In the genomic region with DNA sequence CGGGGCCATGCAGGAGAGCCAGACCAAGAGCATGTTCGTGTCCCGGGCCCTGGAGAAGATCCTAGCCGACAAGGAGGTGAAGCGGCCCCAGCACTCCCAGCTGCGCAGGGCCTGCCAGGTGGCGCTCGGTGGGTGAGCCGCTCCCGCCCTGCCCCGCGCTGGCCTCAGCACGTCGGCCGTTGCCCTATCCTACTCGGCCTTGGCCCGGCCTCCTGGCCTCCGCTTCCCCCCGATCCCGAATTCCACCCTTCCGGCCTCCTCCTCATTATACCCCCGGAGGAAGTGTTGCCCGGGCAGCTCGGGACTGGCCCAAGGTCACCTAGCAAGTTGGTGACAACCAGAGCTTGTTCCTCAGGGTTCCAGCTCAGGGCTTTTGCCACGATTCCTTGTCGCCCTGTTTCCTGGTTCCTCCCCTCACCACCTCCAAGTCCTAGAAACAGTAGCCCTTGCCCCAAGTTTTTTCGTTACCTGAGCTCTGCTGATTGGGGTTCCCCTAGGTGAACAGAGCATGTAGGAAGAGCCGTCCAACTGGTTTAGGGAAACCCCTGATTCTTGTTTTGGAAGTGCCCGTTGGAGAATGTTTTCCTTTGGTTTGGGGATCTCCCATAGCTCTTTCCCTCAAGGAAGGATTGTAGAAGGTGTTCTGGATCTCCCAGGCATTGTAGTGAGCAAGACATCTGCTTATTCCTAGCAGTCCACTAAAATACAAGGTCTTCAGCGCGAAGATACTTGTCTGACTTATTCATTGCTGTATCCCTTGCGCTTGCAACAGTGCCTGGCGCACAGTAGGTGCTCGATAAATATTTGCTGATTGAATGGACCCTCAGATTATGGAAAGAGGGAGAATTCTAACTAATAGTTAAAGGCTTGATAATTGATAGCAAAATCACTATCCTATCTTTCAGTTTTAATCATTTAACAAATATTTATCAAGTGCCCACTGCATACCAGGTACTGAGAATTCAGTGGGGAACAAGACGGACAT, we compare ENCODE assay signal across 8 cellular contexts. TPM values are rescaled to one million over a fixed set of nuclear protein-coding genes. Genes with fewer than 3 reads are reported as not detected.
DNase-seq lines count a peak whose midpoint lies in the region; ATAC-seq, FAIRE-seq and TF ChIP-seq lines count a peak whose summit lies in the region.

No MANE protein-coding gene starts in this region.

- H3K27me3 ChIP-seq in AG04450 (ENCODE audit: control insufficient read depth, insufficient read depth, low read length): peaks cover 5% of the 10 kb centered on the region
- no peaks in the 10 kb centered on the region for H3K27me3 ChIP-seq in OCI-LY1 (ENCODE audit: insufficient read depth, low read length)
- H3K27me3 ChIP-seq in HepG2 (ENCODE audit: control insufficient read depth in 1 of 2, insufficient read depth in 2 of 2, low read length in 2 of 2): peaks cover 0 to 5% of the 10 kb centered on the region in 2 experiments; a peak in 1 of 5 replicates

- no peaks in the 10 kb centered on the region for H3K36me3 ChIP-seq in OCI-LY1 (ENCODE audit: insufficient read depth, low read length)
- peaks cover 0 to 7% of the 10 kb centered on the region in 2 experiments; a peak in 2 of 5 replicates for H3K36me3 ChIP-seq in HepG2 (replicated peaks in 1 of 2; ENCODE audit: control insufficient read depth in 1 of 2, insufficient read depth in 2 of 2, low read length in 2 of 2)

- peaks cover 40% of the 10 kb centered on the region for H3K4me1 ChIP-seq in OCI-LY1 (ENCODE audit: insufficient read depth, low read length, severe bottlenecking)
- H3K4me1 ChIP-seq in HepG2 (ENCODE audit: insufficient read depth, low read length): peaks cover 61% of the 10 kb centered on the region

- 0 out of 2 replicates have a peak, but pooled peaks have one; percentile 6 for TF ChIP-seq RAD21 in HepG2 (CRISPR knock-in tag; IDR thresholded peaks at IDR 0.05)

- peak overlapping the region; percentile 97 for H3K4me2 ChIP-seq in OCI-LY1 (ENCODE audit: low read length)
- peak overlapping the region; percentile 91 for H3K4me2 ChIP-seq in HepG2 (ENCODE audit: low read depth, low read length)

- in situ Hi-C loops in HepG2 (cut with HindIII; ENCODE audit: extremely low pct_ligation_motif_present, low pct_unique_long_range_greater_than_20kb): no loop called here

- POLR2A ChIA-PET in AG04450 (lab: Yijun Ruan, JAX) (interaction anchor here (0.7 to 1.2 kb wide), 3 partner anchors 12 to 254 kb away, joined by 3 to 7 read pairs (median 4); no protein-coding TSS in a partner anchor), HepG2 (lab: Yijun Ruan, JAX) (interaction anchor here (0.8 to 3.9 kb wide), 12 partner anchors 11 to 1563 kb away, joined by 3 to 30 read pairs (median 4); a partner anchor contains a TSS)

- ATAC-seq in GM18867 (IDR thresholded peaks at IDR 0.05; ENCODE audit: unreplicated experiment) (peak; percentile 44), HG03108 (IDR thresholded peaks at IDR 0.05; ENCODE audit: unreplicated experiment) (peak; percentile 39), HepG2 (peak; percentile 62)

- TF ChIP-seq EP300 in HepG2 (IDR thresholded peaks at IDR 0.05; ENCODE audit: low read depth in 2 of 2, low read length in 2 of 2): no peak; a peak in 1 of 4 replicates
- TF ChIP-seq EP300 in HepG2 (CRISPR knock-in tag; IDR thresholded peaks at IDR 0.05; ENCODE audit: borderline replicate concordance): no peak

- TF ChIP-seq POLR2A in HepG2 (IDR thresholded peaks at IDR 0.05; ENCODE audit: insufficient read depth in 1 of 2, low read depth in 2 of 2, low read length in 2 of 2): peak in 1 of 2 experiments; percentile 51; a peak in 1 of 4 replicates

- H3K4me3 ChIP-seq in AG04450 (ENCODE audit: low read depth, low read length): peak overlapping the region; percentile 95
- peak overlapping the region; percentile 99 for H3K4me3 ChIP-seq in OCI-LY1 (ENCODE audit: low read depth, low read length, poor library complexity, severe bottlenecking)
- peak overlapping the region; percentile 86 to 95 (median 91) for H3K4me3 ChIP-seq in HepG2 (replicated peaks in 1 of 3; ENCODE audit: insufficient read depth in 1 of 3, low read depth in 2 of 3, low read length in 3 of 3)

- H3K27ac ChIP-seq in AG04450 (ENCODE audit: low read depth, low read length) (peak overlapping the region; percentile 75), OCI-LY1 (ENCODE audit: low read depth, low read length, poor library complexity, severe bottlenecking) (peak overlapping the region; percentile 57), cingulate gyrus (ENCODE audit: low read depth, low read length) (peak overlapping the region; percentile 75), HepG2 (ENCODE audit: extremely low read length, insufficient read depth, low read length) (peak overlapping the region; percentile 91), temporal lobe (ENCODE audit: low read depth, low read length) (peak overlapping the region; percentile 93)

- intact Hi-C loops in HepG2 (cut with micrococcal nuclease; ENCODE audit: unreplicated experiment): loop anchor here (5.0 to 10.0 kb wide), 2 partner anchors 125 to 547 kb away; a partner anchor contains a TSS

- peaks cover 7% of the 10 kb centered on the region; the same call in 1 of the 2 replicates for H3F3A ChIP-seq in OCI-LY1 (ENCODE audit: insufficient read depth, low read length)

- H3K79me2 ChIP-seq in OCI-LY1 (ENCODE audit: insufficient read depth, low read length): peaks cover 47% of the 10 kb centered on the region
- H3K79me2 ChIP-seq in HepG2 (ENCODE audit: insufficient read depth, low read length): peaks cover 56% of the 10 kb centered on the region

- under 1% methylated on average over 32 of the region's 35 CpGs for WGBS in HepG2 (ENCODE audit: low lambda C conversion rate)

- H4K20me1 ChIP-seq in OCI-LY1 (ENCODE audit: insufficient read depth, low read length): no peaks in the 10 kb centered on the region
- peaks cover 28% of the 10 kb centered on the region for H4K20me1 ChIP-seq in HepG2 (ENCODE audit: insufficient read depth, low read length)

- TF ChIP-seq CTCF in AG04450 (IDR thresholded peaks at IDR 0.05; ENCODE audit: low read depth, low read length): no peak
- peak; percentile 5; the same call in 1 of the 2 replicates for TF ChIP-seq CTCF in OCI-LY1 (IDR thresholded peaks at IDR 0.05; ENCODE audit: low read length)
- peak; percentile 37 for TF ChIP-seq CTCF in HepG2 (CRISPR knock-in tag; IDR thresholded peaks at IDR 0.05)

- FAIRE-seq in HepG2 (lab: Jason Lieb, UNC): no peak

- CTCF ChIA-PET in AG04450 (lab: Charles Lee): interaction anchor here (1.8 to 2.5 kb wide), 2 partner anchors 17 to 265 kb away, joined by 7 to 12 read pairs; no protein-coding TSS in a partner anchor
- CTCF ChIA-PET in HepG2 (lab: Yijun Ruan, JAX; ENCODE audit: low intra/inter-chr PET ratio, low total read pairs): no interaction called here

- H3K9ac ChIP-seq in OCI-LY1 (ENCODE audit: low read length) (peak overlapping the region; percentile 95), HepG2 (ENCODE audit: insufficient read depth, low read depth, low read length) (peak overlapping the region; percentile 98)

- no peak overlapping the region for H2AFZ ChIP-seq in OCI-LY1 (ENCODE audit: low read length)
- H2AFZ ChIP-seq in HepG2 (ENCODE audit: low read length): no peak overlapping the region

- no peak for DNase-seq in AG04450 (ENCODE audit: low read depth, low spot score)
- peak; percentile 67 for DNase-seq in HepG2 (ENCODE audit: low spot score)
- no peak for DNase-seq in amniotic stem cell (lab: John Stamatoyannopoulos, UW)

- BruUV-seq in HepG2 (replicated peaks; lab: Mats Ljungman, UMichigan): TSS peak; percentile 54

- no peaks in the 10 kb centered on the region for H3K9me2 ChIP-seq in OCI-LY1 (ENCODE audit: low read depth, low read length)

- H3K9me3 ChIP-seq in AG04450 (ENCODE audit: control insufficient read depth, insufficient read depth, low read length) (no peaks in the 10 kb centered on the region; the same call in 1 of the 2 replicates), OCI-LY1 (ENCODE audit: low read length) (no peaks in the 10 kb centered on the region), HepG2 (ENCODE audit: low read length) (no peaks in the 10 kb centered on the region)

TF ChIP-seq in HepG2, 621 proteins besides CTCF, POLR2A, EP300 and RAD21 (continues in another document):
- no peak; the same call in 1 of the 2 replicates for TF ChIP-seq KAT7 (CRISPR knock-in tag; IDR thresholded peaks at IDR 0.05; ENCODE audit: borderline replicate concordance)
- peak; percentile 57; the same call in 1 of the 2 replicates for TF ChIP-seq HIVEP1 (CRISPR knock-in tag; IDR thresholded peaks at IDR 0.05)
- TF ChIP-seq, protein P1, sequence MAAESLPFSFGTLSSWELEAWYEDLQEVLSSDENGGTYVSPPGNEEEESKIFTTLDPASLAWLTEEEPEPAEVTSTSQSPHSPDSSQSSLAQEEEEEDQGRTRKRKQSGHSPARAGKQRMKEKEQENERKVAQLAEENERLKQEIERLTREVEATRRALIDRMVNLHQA (CRISPR knock-in tag; IDR thresholded peaks at IDR 0.05): no peak

RNA-seq across cellular contexts. Expression of a gene that starts 0.7 kb away (rescaled TPM):
- polyA plus RNA-seq in AG04450 (2011; rRNA removed) (20.5 and 22.3 TPM in 2 replicates), HepG2 (2011; rRNA removed) (44.0 and 44.6 TPM in 2 replicates)
- polyA minus RNA-seq in AG04450 (2011; rRNA and poly(A)+ RNA removed): 50.6 and 53.7 TPM in 2 replicates
- total RNA-seq in HepG2 (2016; rRNA removed; fragmentation: Illumina TruSeq; extraction: Trizol) (60.8 and 89.4 TPM in 2 replicates), temporal lobe (20.7 TPM)
- total RNA-seq in HepG2 (2016; cell fraction: cytosol; rRNA removed; fragmentation: Illumina TruSeq; extraction: Trizol; ENCODE audit: low read depth): 12.9 and 14.8 TPM in 2 replicates
- 57.7 and 87.7 TPM in 2 replicates for total RNA-seq in HepG2 (2016; cell fraction: insoluble cytoplasmic fraction; rRNA removed; fragmentation: Illumina TruSeq; extraction: Trizol)
- total RNA-seq in HepG2 (2016; cell fraction: membrane; rRNA removed; fragmentation: Illumina TruSeq; extraction: Trizol): 22.8 and 23.2 TPM in 2 replicates
- 61.8 and 69.9 TPM in 2 replicates for total RNA-seq in HepG2 (2016; cell fraction: nucleus; rRNA removed; fragmentation: Illumina TruSeq; extraction: Trizol)
- 26.6 and 34.6 TPM in 2 replicates for polyA plus RNA-seq in HepG2 (2011; cell fraction: cytosol; rRNA removed)
- 49.9 and 56.4 TPM in 2 replicates for polyA plus RNA-seq in HepG2 (2011; cell fraction: nucleus; rRNA removed)
- polyA plus RNA-seq in HepG2 (2012): 42.2 and 43.8 TPM in 2 replicates
- polyA plus RNA-seq in HepG2 (2016; cell fraction: cytosol; fragmentation: Illumina TruSeq; extraction: Trizol; ENCODE audit: low read depth): 1.1 TPM in 2 replicates
- 38.0 and 39.6 TPM in 2 replicates for polyA plus RNA-seq in HepG2 (2016; cell fraction: insoluble cytoplasmic fraction; fragmentation: Illumina TruSeq; extraction: Trizol; ENCODE audit: low read depth)
- 3.0 and 3.5 TPM in 2 replicates for polyA plus RNA-seq in HepG2 (2016; cell fraction: membrane; fragmentation: Illumina TruSeq; extraction: Trizol; ENCODE audit: low read depth)
- 60.6 and 68.6 TPM in 2 replicates for polyA plus RNA-seq in HepG2 (2016; cell fraction: nucleus; fragmentation: Illumina TruSeq; extraction: Trizol; ENCODE audit: insufficient read depth, low read depth)
- polyA minus RNA-seq in HepG2 (2011; rRNA and poly(A)+ RNA removed; ENCODE audit: low replicate concordance): 69.3 and 130 TPM in 2 replicates
- polyA minus RNA-seq in HepG2 (2011; cell fraction: cytosol; rRNA and poly(A)+ RNA removed): 69.6 and 83.1 TPM in 2 replicates
- polyA minus RNA-seq in HepG2 (2011; cell fraction: nucleus; rRNA and poly(A)+ RNA removed): 96.2 and 117 TPM in 2 replicates
